In genomic region chr7:34991938-34992840, GRCh38 we compare ENCODE assay signal across 8 cellular contexts.
DNase-seq lines count a peak whose midpoint lies in the region; ATAC-seq and TF ChIP-seq lines count a peak whose summit lies in the region.

No MANE protein-coding gene starts in this region.

- peak overlapping the region; percentile 37 for H3K4me3 ChIP-seq in choroid plexus epithelial cell (ENCODE audit: low read depth, low read length)

- DNase-seq in T-helper 1 cell (peak in 4 of 5 donors; percentile 8 to 78 (median 20)), choroid plexus epithelial cell (ENCODE audit: low read depth) (peak; percentile 74), retina (no peak), NCI-H526 treated with DMSO at 0.1 percent for 48 hours (lab: John Stamatoyannopoulos, UW) (no peak)
- DNase-seq in stimulated activated CD4-positive, alpha-beta T cell treated with anti-CD3 and anti-CD28 coated beads, TNF-alpha, amount 100 ng/mL, for 24 hours (ENCODE audit: low read depth in 3 of 3) = peak; percentile 14 to 43 (median 35)

- ATAC-seq in GM18873 (IDR thresholded peaks at IDR 0.05; ENCODE audit: low FRiP score, unreplicated experiment) (peak; percentile 87), HG02884 (IDR thresholded peaks at IDR 0.05; ENCODE audit: unreplicated experiment) (peak; percentile 73), GM18868 (IDR thresholded peaks at IDR 0.05; ENCODE audit: unreplicated experiment) (no peak)

- TF ChIP-seq CTCF in choroid plexus epithelial cell (conservative IDR thresholded peaks at IDR 0.05; ENCODE audit: low read depth, low read length) = no peak

Comparison
In these comparisons a context has a peak if more than half of its experiments do, and no peak if none do; other contexts are left out.
1. DNase-seq: peak in T-helper 1 cell (4 of 5), choroid plexus epithelial cell (single experiment) and stimulated activated CD4-positive, alpha-beta T cell treated with anti-CD3 and anti-CD28 coated beads, TNF-alpha, amount 100 ng/mL, for 24 hours (3 of 3); none in retina (single experiment) and NCI-H526 treated with DMSO at 0.1 percent for 48 hours (single experiment).